9 cellular contexts compared by ENCODE assay signal in genomic region chr11:7512525-7513209, GRCh38. TPM values are rescaled to one million over a fixed set of nuclear protein-coding genes. Genes with fewer than 3 reads are reported as not detected.
DNase-seq lines count a peak whose midpoint lies in the region; ATAC-seq, FAIRE-seq and TF ChIP-seq lines count a peak whose summit lies in the region.
"Had no signal": no experiment of that assay in that cellular context is flagged by ENCODE, and none has a peak within 500 bp of the region (broad histone marks: within the 10 kb centered on the region; RNA-seq: fewer than 3 reads in every experiment).

No MANE protein-coding gene starts in this region.

- H3K9me3 ChIP-seq in right cardiac atrium (ENCODE audit: control insufficient read depth, low read length), result no peaks in the 10 kb centered on the region

- DNase-seq in GM12864 (ENCODE audit: low read depth), result peak; percentile 90
- peak; percentile 44 for DNase-seq in activated naive CD8-positive, alpha-beta T cell treated with anti-CD3 and anti-CD28 coated beads, Interleukin-2, amount 50 U/mL, for 24 hours
- DNase-seq in right cardiac atrium, result peak; percentile 88 to 94 (median 93)
- peak; percentile 38 for DNase-seq in renal cortical epithelial cell (ENCODE audit: low read depth)
- DNase-seq in H54 (ENCODE audit: insufficient read length, low spot score), result no peak
- DNase-seq in H4 (ENCODE audit: low spot score), result no peak

- H3K4me1 ChIP-seq in right cardiac atrium (ENCODE audit: control insufficient read depth, insufficient read depth, low read length), result peaks cover 4% of the 10 kb centered on the region

- peak; percentile 22 for TF ChIP-seq CTCF in GM12864 (IDR thresholded peaks at IDR 0.05; ENCODE audit: low read depth, low read length, missing control alignments)

- no peak for TF ChIP-seq POLR2A in H54 (IDR thresholded peaks at IDR 0.05; ENCODE audit: low read depth, low read length)

- H3K4me1 Mint-ChIP-seq in IgD-negative memory B cell, result peaks cover 47 to 56% (median 51%) of the 10 kb centered on the region in 3 donors
- peaks cover 45% of the 10 kb centered on the region for H3K4me1 Mint-ChIP-seq in activated naive CD8-positive, alpha-beta T cell treated with anti-CD3 and anti-CD28 coated beads, Interleukin-2, amount 50 U/mL, for 24 hours

- H3K27ac ChIP-seq in right cardiac atrium (ENCODE audit: low read length), result peak overlapping the region; percentile 82

- H3K27me3 Mint-ChIP-seq in IgD-negative memory B cell, result peaks cover 2% of the 10 kb centered on the region
- peaks cover 3% of the 10 kb centered on the region for H3K27me3 Mint-ChIP-seq in activated naive CD8-positive, alpha-beta T cell treated with anti-CD3 and anti-CD28 coated beads, Interleukin-2, amount 50 U/mL, for 24 hours

- H3K4me3 Mint-ChIP-seq in IgD-negative memory B cell, result peak overlapping the region; percentile 94 to 99 (median 98)
- peak overlapping the region; percentile 89 for H3K4me3 Mint-ChIP-seq in activated naive CD8-positive, alpha-beta T cell treated with anti-CD3 and anti-CD28 coated beads, Interleukin-2, amount 50 U/mL, for 24 hours

- ATAC-seq in GM21515 (IDR thresholded peaks at IDR 0.05; ENCODE audit: unreplicated experiment) (peak; percentile 68), right cardiac atrium (peak; percentile 78 to 83)
- ATAC-seq in activated naive CD8-positive, alpha-beta T cell treated with anti-CD3 and anti-CD28 coated beads, Interleukin-2, amount 50 U/mL, for 24 hours, result peak; percentile 35

- intact Hi-C loops in right cardiac atrium (cut with DNase I), result loop anchor here in 1 of 4 donors (10.0 kb wide), 1 partner anchor 62 kb away; no protein-coding TSS in a partner anchor

- no peaks in the 10 kb centered on the region for H3K9me3 Mint-ChIP-seq in IgD-negative memory B cell
- no peaks in the 10 kb centered on the region for H3K9me3 Mint-ChIP-seq in activated naive CD8-positive, alpha-beta T cell treated with anti-CD3 and anti-CD28 coated beads, Interleukin-2, amount 50 U/mL, for 24 hours

- H3K4me3 ChIP-seq in GM12864 (ENCODE audit: low read depth, low read length) (peak overlapping the region; percentile 100), right cardiac atrium (ENCODE audit: low read length) (peak overlapping the region; percentile 71)

- FAIRE-seq in H54 (lab: Jason Lieb, UNC), result no peak

- peak overlapping the region; percentile 99 to 100 (median 100) for H3K27ac Mint-ChIP-seq in IgD-negative memory B cell
- H3K27ac Mint-ChIP-seq in activated naive CD8-positive, alpha-beta T cell treated with anti-CD3 and anti-CD28 coated beads, Interleukin-2, amount 50 U/mL, for 24 hours, result peak overlapping the region; percentile 91

- WGBS in right cardiac atrium, result 8% methylated on average over 17 of the region's 17 CpGs

- H3K36me3 Mint-ChIP-seq in IgD-negative memory B cell, result peaks cover 3% of the 10 kb centered on the region
- no peaks in the 10 kb centered on the region for H3K36me3 Mint-ChIP-seq in activated naive CD8-positive, alpha-beta T cell treated with anti-CD3 and anti-CD28 coated beads, Interleukin-2, amount 50 U/mL, for 24 hours (ENCODE audit: low read depth)

- H3K27me3 ChIP-seq in right cardiac atrium (ENCODE audit: control insufficient read depth, insufficient read depth), result no peaks in the 10 kb centered on the region

RNA-seq across cellular contexts. Expression of gene PPFIBP2, which starts 1.1 kb away (rescaled TPM):
- polyA plus RNA-seq in IgD-negative memory B cell (29.1 TPM), right cardiac atrium (16.6 TPM)
- total RNA-seq in right cardiac atrium (10 to 100 TPM; 13.7 to 45.3 (median 27.3) TPM), renal cortical epithelial cell (3.9 and 5.4 TPM in 2 replicates)
- 3.5 and 5.9 TPM in 2 replicates for total RNA-seq in H4 (2014; rRNA removed; shearing (Covaris generic))

RNA-seq across cellular contexts. Expression of gene OLFML1, which starts 27.4 kb away (rescaled TPM):
- 0.08 TPM for polyA plus RNA-seq in IgD-negative memory B cell
- total RNA-seq in right cardiac atrium, result 10 to 100 TPM in 3 of 4 donors, 1 to 10 TPM in 1; 7.2 to 16.9 (median 13.6) TPM
- 6.9 TPM for polyA plus RNA-seq in right cardiac atrium
- total RNA-seq in renal cortical epithelial cell, result not detected in 2 replicates
- 0.21 and 0.33 TPM in 2 replicates for total RNA-seq in H4 (2014; rRNA removed; shearing (Covaris generic))
- total RNA-seq: glomerular endothelial cell had no signal

Comparison
In these comparisons a context has a peak if more than half of its experiments do, and no peak if none do; other contexts are left out.
1. DNase-seq: peak in GM12864 (single experiment), activated naive CD8-positive, alpha-beta T cell treated with anti-CD3 and anti-CD28 coated beads, Interleukin-2, amount 50 U/mL, for 24 hours (single experiment), right cardiac atrium (3 of 3) and renal cortical epithelial cell (single experiment); none in H54 (single experiment) and H4 (single experiment).
2. Peak in every context shown above with its lines, with median percentiles within 50 percentile points of each other: ATAC-seq.